3 cellular contexts compared by ENCODE assay signal in genomic region chr19:47027586-47028371, GRCh38.
TF ChIP-seq lines count a peak whose summit lies in the region.

No MANE protein-coding gene starts in this region.

TF ChIP-seq in GM23338, 12 proteins besides CTCF, POLR2A, EP300 and RAD21:
- no peak for TF ChIP-seq POLR2AphosphoS5 (IDR thresholded peaks at IDR 0.05; ENCODE audit: low read depth)
- TF ChIP-seq EZH2phosphoT487 (IDR thresholded peaks at IDR 0.05; ENCODE audit: unreplicated experiment) = no peak
- TF ChIP-seq EZH2 (IDR thresholded peaks at IDR 0.05; ENCODE audit: low read depth, unreplicated experiment) = no peak
- TF ChIP-seq STAT1 (IDR thresholded peaks at IDR 0.05; ENCODE audit: unreplicated experiment) = no peak

TF ChIP-seq in H1, 55 proteins besides CTCF, POLR2A, EP300 and RAD21:
- TF ChIP-seq FOSL1 (IDR thresholded peaks at IDR 0.05; ENCODE audit: insufficient read depth, low read depth, low read length) (no peak), CREB1 (IDR thresholded peaks at IDR 0.05) (no peak), BCL11A (IDR thresholded peaks at IDR 0.05; ENCODE audit: low read depth in 2 of 2, low read length in 2 of 2) (no peak), E2F6 (IDR thresholded peaks at IDR 0.05) (no peak), ZNF274 (IDR thresholded peaks at IDR 0.05; ENCODE audit: borderline replicate concordance, extremely low read depth, low read length) (no peak), BACH1 (IDR thresholded peaks at IDR 0.05; ENCODE audit: low read length) (no peak), TBP (IDR thresholded peaks at IDR 0.05; ENCODE audit: low read depth, low read length) (no peak), ASH2L (IDR thresholded peaks at IDR 0.05; ENCODE audit: low read length) (no peak), SIRT6 (IDR thresholded peaks at IDR 0.05; ENCODE audit: low read length) (no peak), JUND (IDR thresholded peaks at IDR 0.05; ENCODE audit: low read length) (no peak), POU5F1 (IDR thresholded peaks at IDR 0.05; ENCODE audit: low read depth, low read length) (no peak), CBX8 (IDR thresholded peaks at IDR 0.05; ENCODE audit: borderline replicate concordance, low read depth, low read length) (no peak), SIX5 (IDR thresholded peaks at IDR 0.05; ENCODE audit: low read depth, low read length) (no peak), SUZ12 (IDR thresholded peaks at IDR 0.05; ENCODE audit: low read length) (no peak), SP4 (IDR thresholded peaks at IDR 0.05; ENCODE audit: low read length) (no peak)

TF ChIP-seq in neural cell, 6 proteins besides CTCF, POLR2A, EP300 and RAD21:
- no peak for TF ChIP-seq SMC3 (conservative IDR thresholded peaks at IDR 0.05; ENCODE audit: poor library complexity)
- TF ChIP-seq POLR2AphosphoS5 (IDR thresholded peaks at IDR 0.05) = no peak
- no peak for TF ChIP-seq MXI1 (conservative IDR thresholded peaks at IDR 0.05; ENCODE audit: poor library complexity, severe bottlenecking)
- no peak for TF ChIP-seq REST (IDR thresholded peaks at IDR 0.05; ENCODE audit: borderline replicate concordance)
- no peak for TF ChIP-seq TAF1 (IDR thresholded peaks at IDR 0.05; ENCODE audit: low read depth)
- no peak for TF ChIP-seq EZH2 (IDR thresholded peaks at IDR 0.05; ENCODE audit: borderline replicate concordance, insufficient read depth, low read length, poor library complexity, severe bottlenecking)
